In genomic region chr2:88764850-88765153, GRCh38 we compare ENCODE assay signal across 15 cellular contexts.
A peak's percentile ranks its signal among the peaks of the same experiment; 100 is the strongest.
DNase-seq lines count a peak whose midpoint lies in the region; ATAC-seq and TF ChIP-seq lines count a peak whose summit lies in the region.
"Had no signal": no experiment of that assay in that cellular context is flagged by ENCODE, and none has a peak within 500 bp of the region (broad histone marks: within the 10 kb centered on the region; RNA-seq: fewer than 3 reads in every experiment).

No MANE protein-coding gene starts in this region.

- CTCF ChIA-PET in activated CD4-positive, alpha-beta T cell treated with anti-CD3 and anti-CD28 coated beads, Interleukin-2, amount 10 ng/mL, durations not matched to agents 7 days and 5 days (lab: Charles Lee), result no interaction called here

- ATAC-seq in heart left ventricle (no peak), left cardiac atrium (no peak), lower lobe of right lung (no peak), GM19351 (IDR thresholded peaks at IDR 0.05; ENCODE audit: unreplicated experiment) (no peak), GM19324 (IDR thresholded peaks at IDR 0.05; ENCODE audit: low FRiP score, unreplicated experiment) (no peak)

- 14 to 27% (median 23%) methylated on average over 3 to 22 of the region's 22 CpGs for WGBS in heart left ventricle, 4 donors

- no peak overlapping the region for H3K4me3 Mint-ChIP-seq in activated CD4-positive, alpha-beta T cell treated with anti-CD3 and anti-CD28 coated beads, Interleukin-2, amount 10 ng/mL, durations not matched to agents 7 days and 5 days
- H3K4me3 Mint-ChIP-seq: mesothelial cell of epicardium had no signal

- H3K36me3 ChIP-seq in heart left ventricle, result no peaks in the 10 kb centered on the region
- H3K36me3 ChIP-seq in lower lobe of right lung, result no peaks in the 10 kb centered on the region

- peaks cover 10 to 27% (median 20%) of the 10 kb centered on the region in 9 donors for H3K27me3 ChIP-seq in heart left ventricle
- H3K27me3 ChIP-seq in lower lobe of right lung (ENCODE audit: low read depth), result peaks cover 20% of the 10 kb centered on the region

- no peaks in the 10 kb centered on the region for H3K36me3 Mint-ChIP-seq in activated CD4-positive, alpha-beta T cell treated with anti-CD3 and anti-CD28 coated beads, Interleukin-2, amount 10 ng/mL, durations not matched to agents 7 days and 5 days (ENCODE audit: low read depth)
- H3K36me3 Mint-ChIP-seq: mesothelial cell of epicardium had no signal

- in situ Hi-C loops in astrocyte of the cerebellum (cut with HindIII; ENCODE audit: low sequenced_read_pairs), result no loop called here

- H3K27ac Mint-ChIP-seq in activated CD4-positive, alpha-beta T cell treated with anti-CD3 and anti-CD28 coated beads, Interleukin-2, amount 10 ng/mL, durations not matched to agents 7 days and 5 days, result no peak overlapping the region
- H3K27ac Mint-ChIP-seq: mesothelial cell of epicardium had no signal

- no peaks in the 10 kb centered on the region for H3K9me3 Mint-ChIP-seq in activated CD4-positive, alpha-beta T cell treated with anti-CD3 and anti-CD28 coated beads, Interleukin-2, amount 10 ng/mL, durations not matched to agents 7 days and 5 days

- TF ChIP-seq CTCF in heart left ventricle (IDR thresholded peaks at IDR 0.05), result no peak
- TF ChIP-seq CTCF in astrocyte of the cerebellum (IDR thresholded peaks at IDR 0.05; ENCODE audit: low read depth, low read length, missing control alignments), result no peak
- no peak for TF ChIP-seq CTCF in lower lobe of right lung (IDR thresholded peaks at IDR 0.05)

- DNase-seq in heart left ventricle, result peak in 1 of 5 donors; percentile 22
- no peak for DNase-seq in left cardiac atrium
- DNase-seq in astrocyte of the cerebellum (ENCODE audit: low read depth), result no peak
- no peak for DNase-seq in lower lobe of right lung
- DNase-seq in activated CD4-positive, alpha-beta T cell treated with anti-CD3 and anti-CD28 coated beads for 4 hours, result no peak
- no peak for DNase-seq in activated CD4-positive, alpha-beta T cell treated with anti-CD3 and anti-CD28 coated beads, Interleukin-2, amount 10 ng/mL, durations not matched to agents 7 days and 5 days
- DNase-seq: ACHN; effector CD8-positive, alpha-beta T cell; NCI-H1048; NCI-H526; SHP77 had no signal

- POLR2A ChIA-PET in activated CD4-positive, alpha-beta T cell treated with anti-CD3 and anti-CD28 coated beads, Interleukin-2, amount 10 ng/mL, durations not matched to agents 7 days and 5 days (lab: Charles Lee), result no interaction called here

- H3K4me1 ChIP-seq in heart left ventricle (peaks cover 0 to 15% (median 10%) of the 10 kb centered on the region in 12 donors), lower lobe of right lung (peaks cover 12% of the 10 kb centered on the region)

- H3K4me3 ChIP-seq in heart left ventricle (peak overlapping the region in 9 of 12 donors; percentile 27 to 52 (median 45)), astrocyte of the cerebellum (ENCODE audit: low read depth, low read length) (peak overlapping the region; percentile 45), lower lobe of right lung (peak overlapping the region; percentile 32)

- TF ChIP-seq POLR2A in heart left ventricle (IDR thresholded peaks at IDR 0.05), result no peak

- peaks cover 9% of the 10 kb centered on the region for H3K4me1 Mint-ChIP-seq in activated CD4-positive, alpha-beta T cell treated with anti-CD3 and anti-CD28 coated beads, Interleukin-2, amount 10 ng/mL, durations not matched to agents 7 days and 5 days
- H3K4me1 Mint-ChIP-seq: mesothelial cell of epicardium had no signal

- intact Hi-C loops in heart left ventricle (cut with DNase I), result no loop called here
- intact Hi-C loops in left cardiac atrium (cut with DNase I), result no loop called here
- intact Hi-C loops in lower lobe of right lung (cut with DNase I), result no loop called here

- H3K27ac ChIP-seq in heart left ventricle, result no peak overlapping the region
- no peak overlapping the region for H3K27ac ChIP-seq in lower lobe of right lung
- H3K27ac ChIP-seq: tibial nerve had no signal

- peaks cover 22% of the 10 kb centered on the region for H3K27me3 Mint-ChIP-seq in activated CD4-positive, alpha-beta T cell treated with anti-CD3 and anti-CD28 coated beads, Interleukin-2, amount 10 ng/mL, durations not matched to agents 7 days and 5 days

- H3K9me3 ChIP-seq in heart left ventricle (no peaks in the 10 kb centered on the region), lower lobe of right lung (no peaks in the 10 kb centered on the region)
